Comparison of ENCODE assay signal across 19 cellular contexts in genomic region chr10:82319558-82319957, GRCh38.
DNase-seq lines count a peak whose midpoint lies in the region; ATAC-seq and TF ChIP-seq lines count a peak whose summit lies in the region.
"Had no signal": no experiment of that assay in that cellular context is flagged by ENCODE, and none has a peak within 500 bp of the region (broad histone marks: within the 10 kb centered on the region; RNA-seq: fewer than 3 reads in every experiment).

No MANE protein-coding gene starts in this region.

- TF ChIP-seq CTCF in OCI-LY1 (IDR thresholded peaks at IDR 0.05; ENCODE audit: low read length) (no peak), spleen (IDR thresholded peaks at IDR 0.05 in 8 of 11, conservative IDR thresholded peaks at IDR 0.05 in 3 of 11) (no peak)

- H3K9ac ChIP-seq in BLaER1 (no peak overlapping the region), OCI-LY1 (ENCODE audit: low read length) (no peak overlapping the region)

- peaks cover 5% of the 10 kb centered on the region; the same call in 1 of the 2 replicates for H3K9me3 ChIP-seq in BLaER1
- H3K9me3 ChIP-seq in OCI-LY1 (ENCODE audit: low read length) = no peaks in the 10 kb centered on the region
- H3K9me3 ChIP-seq in spleen = no peaks in the 10 kb centered on the region
- H3K9me3 ChIP-seq: upper lobe of right lung had no signal

- H3K4me2 ChIP-seq in BLaER1 (peak overlapping the region; percentile 69), OCI-LY1 (ENCODE audit: low read length) (peak overlapping the region; percentile 18; the same call in 1 of the 2 replicates)

- peaks cover 12% of the 10 kb centered on the region; the same call in 1 of the 2 replicates for H4K20me1 ChIP-seq in BLaER1
- no peaks in the 10 kb centered on the region for H4K20me1 ChIP-seq in OCI-LY1 (ENCODE audit: insufficient read depth, low read length)

- intact Hi-C loops in spleen (cut with DNase I; ENCODE audit: low total_unique reads) = no loop called here

- H3F3A ChIP-seq in OCI-LY1 (ENCODE audit: insufficient read depth, low read length) = no peaks in the 10 kb centered on the region

- H3K27ac ChIP-seq in BLaER1 = 0 out of 2 replicates have a peak overlapping the region, but pooled peaks have one; percentile 24
- peak overlapping the region; percentile 30 for H3K27ac ChIP-seq in OCI-LY1 (ENCODE audit: low read depth, low read length, poor library complexity, severe bottlenecking)
- H3K27ac ChIP-seq in spleen = no peak overlapping the region
- H3K27ac ChIP-seq: C4-2B, upper lobe of right lung had no signal

- TF ChIP-seq POLR2A in spleen (IDR thresholded peaks at IDR 0.05) = no peak

- H2AFZ ChIP-seq in OCI-LY1 (ENCODE audit: low read length) = no peak overlapping the region

- H3K9me2 ChIP-seq in OCI-LY1 (ENCODE audit: low read depth, low read length) = no peaks in the 10 kb centered on the region

- H3K4me1 ChIP-seq in BLaER1 (peaks cover 69% of the 10 kb centered on the region), OCI-LY1 (ENCODE audit: insufficient read depth, low read length, severe bottlenecking) (peaks cover 57% of the 10 kb centered on the region), spleen (no peaks in the 10 kb centered on the region)
- H3K4me1 ChIP-seq: upper lobe of right lung had no signal

- no peaks in the 10 kb centered on the region for H3K79me2 ChIP-seq in OCI-LY1 (ENCODE audit: insufficient read depth, low read length)

- DNase-seq in NAMALWA (ENCODE audit: low spot score) (peak; percentile 38), iPS-NIHi7 (ENCODE audit: extremely low spot score) (peak; percentile 20), NCI-H1105 treated with DMSO at 0.1 percent for 48 hours (lab: John Stamatoyannopoulos, UW) (no peak), spleen (no peak), middle frontal gyrus (ENCODE audit: extremely low spot score, low spot score) (no peak)
- DNase-seq: activated CD8-positive, alpha-beta T cell treated with anti-CD3 and anti-CD28 coated beads for 36 hours; activated effector memory CD4-positive, alpha-beta T cell treated with anti-CD3 and anti-CD28 coated beads, Interleukin-2, amount 50 U/mL, for 16 hours; mammary epithelial cell; NCI-H1436; nucleus accumbens; PC-3; Right ventricle myocardium superior; substantia nigra; upper lobe of right lung had no signal

- H3K36me3 ChIP-seq in BLaER1 = no peaks in the 10 kb centered on the region
- H3K36me3 ChIP-seq in OCI-LY1 (ENCODE audit: insufficient read depth, low read length) = no peaks in the 10 kb centered on the region
- no peaks in the 10 kb centered on the region for H3K36me3 ChIP-seq in spleen
- H3K36me3 ChIP-seq: upper lobe of right lung had no signal

- H3K27me3 ChIP-seq in BLaER1 = no peaks in the 10 kb centered on the region
- H3K27me3 ChIP-seq in OCI-LY1 (ENCODE audit: insufficient read depth, low read length) = no peaks in the 10 kb centered on the region
- no peaks in the 10 kb centered on the region for H3K27me3 ChIP-seq in spleen (replicated peaks in 1 of 7)
- H3K27me3 ChIP-seq: upper lobe of right lung had no signal

- H3K4me3 ChIP-seq in BLaER1 = no peak overlapping the region
- no peak overlapping the region for H3K4me3 ChIP-seq in OCI-LY1 (ENCODE audit: low read depth, low read length, poor library complexity, severe bottlenecking)
- H3K4me3 ChIP-seq in spleen = no peak overlapping the region
- H3K4me3 ChIP-seq: upper lobe of right lung had no signal

- 20 to 40% (median 38%) methylated on average over 1 of the region's 1 CpG for WGBS in spleen, 5 donors

- ATAC-seq in HG02763 (IDR thresholded peaks at IDR 0.05; ENCODE audit: unreplicated experiment) = no peak
- ATAC-seq: activated CD4-positive, CD25-positive, alpha-beta regulatory T cell treated with anti-CD3 and anti-CD28 coated beads, Interleukin-2, amount 50 U/mL, for 24 hours; activated CD8-positive, alpha-beta T cell treated with anti-CD3 and anti-CD28 coated beads for 36 hours; PC-3; upper lobe of right lung had no signal

Comparison
In these comparisons a context has a peak if more than half of its experiments do, and no peak if none do; other contexts are left out.
1. H3K27ac ChIP-seq: peak in BLaER1 (single experiment) and OCI-LY1 (single experiment); none in spleen (0 of 8).
2. DNase-seq: peak in NAMALWA (single experiment) and iPS-NIHi7 (single experiment); none in NCI-H1105 treated with DMSO at 0.1 percent for 48 hours (single experiment), spleen (single experiment) and middle frontal gyrus (single experiment).